Comparison of ENCODE assay signal across 8 cellular contexts in genomic region chr2:239268082-239268481, GRCh38.
DNase-seq lines count a peak whose midpoint lies in the region; ATAC-seq, FAIRE-seq and TF ChIP-seq lines count a peak whose summit lies in the region.

No MANE protein-coding gene starts in this region.

- TF ChIP-seq CTCF in DND-41 (IDR thresholded peaks at IDR 0.05; ENCODE audit: borderline replicate concordance, extremely low read depth, low read length, poor library complexity, severe bottlenecking) = no peak
- TF ChIP-seq CTCF in VCaP (conservative IDR thresholded peaks at IDR 0.05) = no peak
- no peak for TF ChIP-seq CTCF in BE2C (IDR thresholded peaks at IDR 0.05; ENCODE audit: low read depth, low read length)

- ATAC-seq in DND-41 (ENCODE audit: insufficient read depth, low read depth) = no peak
- ATAC-seq in left cardiac atrium = peak; percentile 37 to 66
- ATAC-seq in stimulated activated naive CD8-positive, alpha-beta T cell treated with anti-CD3 and anti-CD28 coated beads, Interleukin-15, Interleukin-2, amounts not matched to agents 100 U/mL and 50 U/mL, for 24 hours = no peak
- ATAC-seq in GM19328 (IDR thresholded peaks at IDR 0.05; ENCODE audit: unreplicated experiment) = no peak

- FAIRE-seq in GM12892 (lab: Jason Lieb, UNC) = no peak

- H3K4me1 ChIP-seq in DND-41 (ENCODE audit: insufficient read depth, low read length) (peaks cover 99% of the 10 kb centered on the region), rectal smooth muscle tissue (ENCODE audit: control insufficient read depth, insufficient read depth, low read length) (peaks cover 64% of the 10 kb centered on the region), BE2C (peaks cover 23% of the 10 kb centered on the region)

- peak overlapping the region; percentile 73 for H3K4me2 ChIP-seq in DND-41 (ENCODE audit: insufficient read depth, low read length)

- H3K27me3 ChIP-seq in DND-41 (ENCODE audit: insufficient read depth, low read length, poor library complexity) (no peaks in the 10 kb centered on the region), rectal smooth muscle tissue (ENCODE audit: control insufficient read depth, insufficient read depth, low read length) (no peaks in the 10 kb centered on the region), BE2C (no peaks in the 10 kb centered on the region)

- peaks cover 99% of the 10 kb centered on the region for H3K79me2 ChIP-seq in DND-41 (ENCODE audit: insufficient read depth, low read length)

- TF ChIP-seq POLR2A in GM12892 (IDR thresholded peaks at IDR 0.05; ENCODE audit: low read depth, low read length) = no peak

- H3K9ac ChIP-seq in DND-41 (ENCODE audit: low read depth, low read length) (peak overlapping the region; percentile 59), rectal smooth muscle tissue (ENCODE audit: low read length) (no peak overlapping the region)

- H3K4me3 ChIP-seq in DND-41 (ENCODE audit: low read depth in 1 of 2, low read length in 2 of 2) = peak overlapping the region in 1 of 2 experiments; percentile 35; a peak in 1 of 4 replicates
- no peak overlapping the region for H3K4me3 ChIP-seq in rectal smooth muscle tissue (ENCODE audit: low read length)
- H3K4me3 ChIP-seq in BE2C (ENCODE audit: low read depth, low read length) = no peak overlapping the region

- H2AFZ ChIP-seq in DND-41 (ENCODE audit: low read depth, low read length) = no peak overlapping the region

- DNase-seq in DND-41 = no peak
- DNase-seq in left cardiac atrium = no peak
- no peak for DNase-seq in BE2C
- no peak for DNase-seq in GM12892 (ENCODE audit: insufficient read length)
- DNase-seq in stimulated activated naive CD8-positive, alpha-beta T cell treated with anti-CD3 and anti-CD28 coated beads, Interleukin-15, Interleukin-2, amounts not matched to agents 100 U/mL and 50 U/mL, for 24 hours = no peak

- H3K27ac ChIP-seq in DND-41 (ENCODE audit: low read length) (peak overlapping the region; percentile 94), VCaP (peak overlapping the region; percentile 99), rectal smooth muscle tissue (ENCODE audit: low read depth, low read length) (peak overlapping the region; percentile 53)

- intact Hi-C loops in left cardiac atrium (cut with DNase I) = no loop called here

- H4K20me1 ChIP-seq in DND-41 (ENCODE audit: insufficient read depth, low read length) = peaks cover 94% of the 10 kb centered on the region

- H3K36me3 ChIP-seq in DND-41 (ENCODE audit: insufficient read depth, low read length) = peaks cover 69% of the 10 kb centered on the region
- no peaks in the 10 kb centered on the region for H3K36me3 ChIP-seq in rectal smooth muscle tissue (ENCODE audit: control insufficient read depth, insufficient read depth, low read length)
- H3K36me3 ChIP-seq in BE2C = no peaks in the 10 kb centered on the region

- H3K9me3 ChIP-seq in DND-41 (ENCODE audit: insufficient read depth, low read length, severe bottlenecking) (no peaks in the 10 kb centered on the region), BE2C (no peaks in the 10 kb centered on the region)

Comparison
In these comparisons a context has a peak if more than half of its experiments do, and no peak if none do; other contexts are left out.
1. ATAC-seq: peak in left cardiac atrium (2 of 2); none in DND-41 (single experiment), stimulated activated naive CD8-positive, alpha-beta T cell treated with anti-CD3 and anti-CD28 coated beads, Interleukin-15, Interleukin-2, amounts not matched to agents 100 U/mL and 50 U/mL, for 24 hours (single experiment) and GM19328 (single experiment).
2. Peak in every context shown above with its lines, with median percentiles within 50 percentile points of each other: H3K27ac ChIP-seq.